Comparison of ENCODE assay signal across 8 cellular contexts in the genomic region with DNA sequence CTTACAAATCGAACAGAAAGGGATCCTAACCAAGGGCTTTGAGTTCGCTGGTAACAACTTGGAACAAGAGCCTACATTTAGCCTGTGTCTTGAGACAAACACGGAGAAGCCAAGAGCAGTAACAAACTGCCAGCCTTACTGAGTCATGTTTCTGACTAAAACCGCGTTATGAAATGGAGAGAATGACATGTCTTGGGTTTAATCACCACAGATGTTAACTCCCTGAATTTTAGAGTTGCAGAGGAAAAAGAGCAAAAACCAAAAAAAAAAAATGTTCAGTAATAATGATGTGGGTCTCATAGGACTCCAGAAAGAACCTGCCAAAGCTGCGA. TPM values are rescaled to one million over a fixed set of nuclear protein-coding genes. Genes with fewer than 3 reads are reported as not detected.
DNase-seq lines count a peak whose midpoint lies in the region; ATAC-seq lines count a peak whose summit lies in the region.

No MANE protein-coding gene starts in this region.

- no peaks in the 10 kb centered on the region for H3K9me2 ChIP-seq in Karpas-422 (replicated peaks; ENCODE audit: insufficient read depth, low read length)

- H3K36me3 Mint-ChIP-seq in activated CD4-positive, alpha-beta memory T cell treated with anti-CD3 and anti-CD28 coated beads for 36 hours: peaks cover 5% of the 10 kb centered on the region

- intact Hi-C loops in activated CD4-positive, alpha-beta memory T cell treated with anti-CD3 and anti-CD28 coated beads for 36 hours (cut with micrococcal nuclease): loop anchor here (1.0 to 10.0 kb wide), 2 partner anchors 59 to 433 kb away; partner anchors contain the start of genes ACTR6 and GAS2L3

- H3K9me3 ChIP-seq in Karpas-422 (ENCODE audit: low read length): no peaks in the 10 kb centered on the region

- H3K27ac Mint-ChIP-seq in activated CD4-positive, alpha-beta memory T cell treated with anti-CD3 and anti-CD28 coated beads for 36 hours: peak overlapping the region; percentile 100

- peaks cover 38% of the 10 kb centered on the region for H3K4me1 ChIP-seq in Karpas-422 (ENCODE audit: low read length)

- peak overlapping the region; percentile 97; the same call in 1 of the 2 replicates for H2AFZ ChIP-seq in Karpas-422 (ENCODE audit: low read length)

- H3K9me3 Mint-ChIP-seq in activated CD4-positive, alpha-beta memory T cell treated with anti-CD3 and anti-CD28 coated beads for 36 hours: no peaks in the 10 kb centered on the region

- POLR2A ChIA-PET in activated CD4-positive, alpha-beta memory T cell treated with anti-CD3 and anti-CD28 coated beads for 36 hours (lab: Charles Lee): interaction anchor here (0.6 kb wide), 1 partner anchor 1677 kb away, joined by 6 read pairs; no protein-coding TSS in a partner anchor

- H3K36me3 ChIP-seq in Karpas-422 (ENCODE audit: insufficient read depth, low read length): no peaks in the 10 kb centered on the region

- H3K4me3 Mint-ChIP-seq in activated CD4-positive, alpha-beta memory T cell treated with anti-CD3 and anti-CD28 coated beads for 36 hours: peak overlapping the region; percentile 99

- H3K4me2 ChIP-seq in Karpas-422 (ENCODE audit: low read depth, low read length, poor library complexity, severe bottlenecking): peak overlapping the region; percentile 84

- peaks cover 24% of the 10 kb centered on the region for H4K20me1 ChIP-seq in Karpas-422 (ENCODE audit: insufficient read depth, low read depth, low read length)

- H3K27me3 Mint-ChIP-seq in activated CD4-positive, alpha-beta memory T cell treated with anti-CD3 and anti-CD28 coated beads for 36 hours: no peaks in the 10 kb centered on the region

- CTCF ChIA-PET in activated CD4-positive, alpha-beta memory T cell treated with anti-CD3 and anti-CD28 coated beads for 36 hours (lab: Charles Lee): no interaction called here

- peak overlapping the region; percentile 87 for H3K9ac ChIP-seq in Karpas-422 (ENCODE audit: low read length)

- peak; percentile 58 for DNase-seq in GF-D8 (lab: John Stamatoyannopoulos, UW)
- DNase-seq in Karpas-422: no peak
- DNase-seq in activated CD4-positive, alpha-beta memory T cell treated with anti-CD3 and anti-CD28 coated beads for 36 hours: peak; percentile 44
- DNase-seq in fibroblast of the conjunctiva (ENCODE audit: low read depth): peak; percentile 80
- DNase-seq in non-pigmented ciliary epithelial cell (ENCODE audit: low read depth): peak; percentile 67
- DNase-seq in effector CD4-positive, alpha-beta T cell: no peak
- DNase-seq in inferior parietal cortex (ENCODE audit: extremely low spot score): no peak

- H3K4me3 ChIP-seq in Karpas-422 (ENCODE audit: low read length): peak overlapping the region; percentile 87

- H3K79me2 ChIP-seq in Karpas-422 (ENCODE audit: low read length): peaks cover 38% of the 10 kb centered on the region

- no peaks in the 10 kb centered on the region for H3K27me3 ChIP-seq in Karpas-422 (ENCODE audit: low read length)

- H3K27ac ChIP-seq in Karpas-422 (ENCODE audit: low read length): no peak overlapping the region

- peaks cover 44% of the 10 kb centered on the region for H3K4me1 Mint-ChIP-seq in activated CD4-positive, alpha-beta memory T cell treated with anti-CD3 and anti-CD28 coated beads for 36 hours (ENCODE audit: low read depth)

- peak; percentile 30 for ATAC-seq in GM21825 (IDR thresholded peaks at IDR 0.05; ENCODE audit: unreplicated experiment)

RNA-seq across cellular contexts. Expression of gene BLTP3B, which starts 1.0 kb away (rescaled TPM):
- total RNA-seq in Karpas-422 (2014; rRNA removed; shearing (Covaris generic); ENCODE audit: low replicate concordance): 14.1 and 17.3 TPM in 2 replicates
- 10 to 100 TPM; 53.1 to 53.9 TPM for total RNA-seq in activated CD4-positive, alpha-beta memory T cell treated with anti-CD3 and anti-CD28 coated beads for 36 hours

RNA-seq across cellular contexts. Expression of gene ACTR6, which starts 59.0 kb away (rescaled TPM):
- total RNA-seq in Karpas-422 (2014; rRNA removed; shearing (Covaris generic); ENCODE audit: low replicate concordance): 13.9 and 38.8 TPM in 2 replicates
- 10 to 100 TPM; 58.3 to 60.3 TPM for total RNA-seq in activated CD4-positive, alpha-beta memory T cell treated with anti-CD3 and anti-CD28 coated beads for 36 hours

Comparison
In these comparisons a context has a peak if more than half of its experiments do, and no peak if none do; other contexts are left out.
1. DNase-seq: peak in GF-D8 (single experiment), activated CD4-positive, alpha-beta memory T cell treated with anti-CD3 and anti-CD28 coated beads for 36 hours (single experiment), fibroblast of the conjunctiva (single experiment) and non-pigmented ciliary epithelial cell (single experiment); none in Karpas-422 (single experiment), effector CD4-positive, alpha-beta T cell (single experiment) and inferior parietal cortex (single experiment).